ENCODE assay signal across 12 cellular contexts in the genomic region with DNA sequence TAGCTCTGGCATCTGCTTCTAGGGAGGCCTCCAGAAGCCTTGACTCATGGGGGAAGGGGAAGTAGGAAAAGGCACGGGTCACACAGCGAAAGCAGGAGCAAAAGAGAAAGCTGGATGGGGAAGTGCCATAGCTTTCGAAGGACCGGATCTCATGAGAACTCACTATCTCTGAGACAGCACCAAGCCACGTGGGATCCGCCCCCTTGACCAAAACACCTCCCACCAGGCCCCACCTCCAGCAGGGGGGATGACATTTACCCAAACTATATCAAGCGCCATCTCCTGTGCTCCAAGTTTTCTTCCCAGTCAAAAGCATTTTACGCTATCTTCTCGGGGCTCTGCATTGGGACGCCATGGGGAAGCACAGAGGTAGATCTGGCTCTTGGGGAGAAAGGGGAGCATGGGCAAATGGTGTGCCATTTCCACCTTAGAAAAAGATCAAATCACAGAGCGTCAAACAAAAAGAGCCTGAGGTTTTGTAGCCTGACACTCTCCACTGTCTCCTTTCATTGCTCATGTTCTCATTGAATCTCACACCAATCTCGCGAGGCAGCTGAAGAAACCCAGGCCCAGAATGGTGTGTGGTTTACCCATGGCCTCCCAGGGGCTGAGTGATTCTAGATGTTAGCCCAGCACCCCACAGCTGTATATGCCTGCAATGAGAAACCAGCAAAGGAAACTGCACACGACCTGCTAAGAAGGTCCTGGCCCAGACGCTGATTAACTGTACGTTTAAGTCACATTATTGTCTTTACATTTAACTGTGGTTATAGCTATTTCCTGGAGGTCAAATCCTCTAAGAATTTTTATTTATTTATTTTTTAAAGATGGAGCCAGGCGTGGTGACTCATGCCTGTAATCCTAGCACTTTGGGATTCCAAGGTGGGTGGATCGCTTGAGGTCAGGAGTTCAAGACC. TPM values are rescaled to one million over a fixed set of nuclear protein-coding genes. Genes with fewer than 3 reads are reported as not detected.
DNase-seq lines count a peak whose midpoint lies in the region; ATAC-seq and TF ChIP-seq lines count a peak whose summit lies in the region.
"Had no signal": no experiment of that assay in that cellular context is flagged by ENCODE, and none has a peak within 500 bp of the region (broad histone marks: within the 10 kb centered on the region; RNA-seq: fewer than 3 reads in every experiment).

No MANE protein-coding gene starts in this region.

- no peaks in the 10 kb centered on the region for H3K36me3 ChIP-seq in H7 (replicated peaks; ENCODE audit: control insufficient read depth, insufficient read depth, low read length)
- no peaks in the 10 kb centered on the region for H3K36me3 ChIP-seq in BE2C

- H3K9me3 ChIP-seq in BE2C, result no peaks in the 10 kb centered on the region

- H3K27me3 ChIP-seq in H7 (ENCODE audit: control insufficient read depth, insufficient read depth, low read length) (no peaks in the 10 kb centered on the region), BE2C (no peaks in the 10 kb centered on the region)

- no peak for ATAC-seq in GM21515 (IDR thresholded peaks at IDR 0.05; ENCODE audit: unreplicated experiment)

- peak; percentile 63 for DNase-seq in H7
- DNase-seq in SIG-M5 (lab: John Stamatoyannopoulos, UW), result peak; percentile 38
- peak; percentile 91 for DNase-seq in fibroblast of villous mesenchyme (ENCODE audit: low read depth)
- peak; percentile 69 for DNase-seq in pons (ENCODE audit: low spot score)
- no peak for DNase-seq in activated CD8-positive, alpha-beta memory T cell treated with anti-CD3 and anti-CD28 coated beads for 24 hours
- no peak for DNase-seq in NCI-H187 treated with DMSO at 0.1 percent for 48 hours (lab: John Stamatoyannopoulos, UW)
- DNase-seq in BE2C, result no peak
- DNase-seq: central memory CD4-positive, alpha-beta T cell; GOT3; stimulated activated CD4-positive, alpha-beta T cell treated with anti-CD3 and anti-CD28 coated beads, Interleukin-1b, Interleukin-23, amount 100 ng/mL, for 48 hours had no signal

- H3K4me3 ChIP-seq in H7 (ENCODE audit: insufficient read depth, low read depth, low read length) (no peak overlapping the region), fibroblast of villous mesenchyme (ENCODE audit: low read depth, low read length) (no peak overlapping the region), BE2C (ENCODE audit: low read depth, low read length) (no peak overlapping the region)

- no peak for TF ChIP-seq CTCF in fibroblast of villous mesenchyme (IDR thresholded peaks at IDR 0.05; ENCODE audit: insufficient read depth, low read depth, low read length)
- TF ChIP-seq CTCF in BE2C (IDR thresholded peaks at IDR 0.05; ENCODE audit: low read depth, low read length), result no peak

- no peaks in the 10 kb centered on the region for H3K4me1 ChIP-seq in BE2C

RNA-seq across cellular contexts. Expression of gene OLAH, which starts 8.1 kb away (rescaled TPM):
- total RNA-seq in H7 (2014; rRNA removed; shearing (Covaris generic)), result not detected in 2 replicates
- total RNA-seq in fibroblast of villous mesenchyme, result not detected in 2 replicates
- not detected for polyA plus RNA-seq in BE2C (2012; ENCODE audit: insufficient read depth, insufficient read length, low read depth)
- total RNA-seq: urinary bladder had no signal

RNA-seq across cellular contexts. Expression of gene ACBD7, which starts 52.9 kb away (rescaled TPM):
- 2.0 and 6.1 TPM in 2 replicates for total RNA-seq in H7 (2014; rRNA removed; shearing (Covaris generic))
- 0.97 and 1.3 TPM in 2 replicates for total RNA-seq in fibroblast of villous mesenchyme
- polyA plus RNA-seq in BE2C (2012; ENCODE audit: insufficient read depth, insufficient read length, low read depth), result not detected

Comparison
In these comparisons a context has a peak if more than half of its experiments do, and no peak if none do; other contexts are left out.
1. DNase-seq: peak in H7 (single experiment), SIG-M5 (single experiment), fibroblast of villous mesenchyme (single experiment) and pons (single experiment); none in activated CD8-positive, alpha-beta memory T cell treated with anti-CD3 and anti-CD28 coated beads for 24 hours (single experiment), NCI-H187 treated with DMSO at 0.1 percent for 48 hours (single experiment) and BE2C (single experiment).